Comparison of ENCODE assay signal across 34 cellular contexts in genomic region chr7:70684173-70684572, GRCh38.
"Had no signal": no experiment of that assay in that cellular context is flagged by ENCODE, and none has a peak within 500 bp of the region (broad histone marks: within the 10 kb centered on the region; RNA-seq: fewer than 3 reads in every experiment).

No MANE protein-coding gene starts in this region.

- ATAC-seq: activated CD4-positive, alpha-beta T cell treated with anti-CD3 and anti-CD28 coated beads for 36 hours; activated CD8-positive, alpha-beta memory T cell treated with anti-CD3 and anti-CD28 coated beads, Interleukin-2, amount 10 ng/mL, durations not matched to agents 7 days and 5 days; activated CD8-positive, alpha-beta T cell treated with anti-CD3 and anti-CD28 coated beads, Interleukin-2, amount 10 ng/mL, durations not matched to agents 7 days and 5 days; activated naive CD8-positive, alpha-beta T cell treated with anti-CD3 and anti-CD28 coated beads, Interleukin-2, amount 50 U/mL, for 24 hours; body of pancreas; heart left ventricle; T-helper 17 cell had no signal

- H3K27ac ChIP-seq: adrenal gland, body of pancreas, cardiac muscle cell, colonic mucosa, heart left ventricle, WERI-Rb-1 had no signal

- H3K36me3 Mint-ChIP-seq: activated CD4-positive, alpha-beta memory T cell treated with anti-CD3 and anti-CD28 coated beads for 36 hours; activated CD8-positive, alpha-beta memory T cell treated with anti-CD3 and anti-CD28 coated beads, Interleukin-2, amount 10 ng/mL, durations not matched to agents 7 days and 5 days; activated naive CD4-positive, alpha-beta T cell treated with anti-CD3 and anti-CD28 coated beads, Interleukin-2, amount 50 U/mL, for 24 hours; activated naive CD8-positive, alpha-beta T cell treated with anti-CD3 and anti-CD28 coated beads for 36 hours had no signal

- H3K4me1 ChIP-seq: adrenal gland, body of pancreas, colonic mucosa had no signal

- H3K27me3 Mint-ChIP-seq: activated B cell treated with CpG ODN at 0.5 μM for 24 hours; activated naive CD4-positive, alpha-beta T cell treated with anti-CD3 and anti-CD28 coated beads, Interleukin-2, amount 50 U/mL, for 24 hours; activated naive CD8-positive, alpha-beta T cell treated with anti-CD3 and anti-CD28 coated beads for 36 hours; activated naive CD8-positive, alpha-beta T cell treated with anti-CD3 and anti-CD28 coated beads, Interleukin-2, amount 50 U/mL, for 24 hours; T-helper 17 cell had no signal

- H3K36me3 ChIP-seq: adrenal gland, cardiac muscle cell, colonic mucosa, heart left ventricle, WERI-Rb-1 had no signal

- H3K9me3 Mint-ChIP-seq: activated B cell treated with CpG ODN at 0.5 μM for 24 hours; activated CD4-positive, alpha-beta memory T cell treated with anti-CD3 and anti-CD28 coated beads for 36 hours; activated naive CD4-positive, alpha-beta T cell treated with anti-CD3 and anti-CD28 coated beads for 36 hours; activated naive CD4-positive, alpha-beta T cell treated with anti-CD3 and anti-CD28 coated beads, Interleukin-2, amount 50 U/mL, for 24 hours; activated naive CD8-positive, alpha-beta T cell treated with anti-CD3 and anti-CD28 coated beads for 36 hours; activated naive CD8-positive, alpha-beta T cell treated with anti-CD3 and anti-CD28 coated beads, Interleukin-2, amount 50 U/mL, for 24 hours; activated T-helper 1 cell treated with anti-CD3 and anti-CD28 coated beads, Interleukin-12 subunit alpha, Interleukin-12 subunit beta, Interleukin-2, Interleukin-4 antibody, amounts not matched to agents 30 ng/mL and 10 ng/mL and 1 ng/mL, durations not matched to agents 14 hours and 24 hours and 36 hours; activated T-helper 2 cell treated with anti-CD3 and anti-CD28 coated beads, Interferon-gamma antibody, Interleukin-2, Interleukin-4, amounts not matched to agents 10 μg/mL and 5 μg/mL and 100 μg/mL, durations not matched to agents 14 hours and 24 hours and 36 hours; endodermal cell; T-helper 2 cell treated with Interferon-gamma antibody and Interleukin-4, amounts not matched to agents 5 μg/mL and 100 μg/mL, for 36 hours had no signal

- DNase-seq: activated B cell treated with CpG ODN at 0.5 μM for 24 hours; activated CD4-positive, alpha-beta memory T cell treated with anti-CD3 and anti-CD28 coated beads for 36 hours; activated CD4-positive, alpha-beta T cell treated with anti-CD3 and anti-CD28 coated beads for 36 hours; activated CD4-positive, alpha-beta T cell treated with anti-CD3 and anti-CD28 coated beads, Interleukin-2, amount 10 ng/mL, durations not matched to agents 24 days and 14 days; activated CD4-positive, CD25-positive, alpha-beta regulatory T cell treated with anti-CD3 and anti-CD28 coated beads, Interleukin-2, amount 50 U/mL, for 72 hours; activated CD8-positive, alpha-beta memory T cell treated with anti-CD3 and anti-CD28 coated beads, Interleukin-2, amount 10 ng/mL, durations not matched to agents 7 days and 5 days; activated CD8-positive, alpha-beta memory T cell treated with anti-CD3 and anti-CD28 coated beads, Interleukin-2, amount 50 U/mL, for 4 hours; activated CD8-positive, alpha-beta T cell treated with anti-CD3 and anti-CD28 coated beads, Interleukin-2, amount 10 ng/mL, durations not matched to agents 7 days and 5 days; activated effector memory CD4-positive, alpha-beta T cell treated with anti-CD3 and anti-CD28 coated beads, Interleukin-2, amount 50 U/mL, for 16 hours; activated naive CD4-positive, alpha-beta T cell treated with anti-CD3 and anti-CD28 coated beads for 36 hours; activated naive CD8-positive, alpha-beta T cell treated with anti-CD3 and anti-CD28 coated beads for 36 hours; activated naive CD8-positive, alpha-beta T cell treated with anti-CD3 and anti-CD28 coated beads, Interleukin-2, amount 50 U/mL, for 24 hours; activated T-cell treated with anti-CD3 and anti-CD28 coated beads, Interleukin-2, amount 50 U/mL, for 1 hour; activated T-cell treated with anti-CD3 and anti-CD28 coated beads, Interleukin-2, amount 50 U/mL, for 48 hours; adrenal gland; amygdala; aorta; body of pancreas; central memory CD4-positive, alpha-beta T cell; cerebellar nuclear complex; colonic mucosa; effector memory CD4-positive, alpha-beta T cell; endodermal cell; foreskin fibroblast; heart left ventricle; T-helper 17 cell; T1000; WERI-Rb-1 had no signal

- H3K4me3 Mint-ChIP-seq: activated B cell treated with CpG ODN at 0.5 μM for 24 hours; activated CD4-positive, alpha-beta memory T cell treated with anti-CD3 and anti-CD28 coated beads for 36 hours; activated CD4-positive, alpha-beta T cell treated with anti-CD3 and anti-CD28 coated beads for 36 hours; activated CD4-positive, alpha-beta T cell treated with anti-CD3 and anti-CD28 coated beads, Interleukin-2, amount 10 ng/mL, durations not matched to agents 24 days and 14 days; activated CD8-positive, alpha-beta memory T cell treated with anti-CD3 and anti-CD28 coated beads, Interleukin-2, amount 10 ng/mL, durations not matched to agents 7 days and 5 days; activated CD8-positive, alpha-beta T cell treated with anti-CD3 and anti-CD28 coated beads, Interleukin-2, amount 10 ng/mL, durations not matched to agents 7 days and 5 days; activated naive CD4-positive, alpha-beta T cell treated with anti-CD3 and anti-CD28 coated beads for 36 hours; activated naive CD4-positive, alpha-beta T cell treated with anti-CD3 and anti-CD28 coated beads, Interleukin-2, amount 50 U/mL, for 24 hours; activated naive CD8-positive, alpha-beta T cell treated with anti-CD3 and anti-CD28 coated beads for 36 hours; activated naive CD8-positive, alpha-beta T cell treated with anti-CD3 and anti-CD28 coated beads, Interleukin-2, amount 50 U/mL, for 24 hours; activated T-helper 1 cell treated with anti-CD3 and anti-CD28 coated beads, Interleukin-12 subunit alpha, Interleukin-12 subunit beta, Interleukin-2, Interleukin-4 antibody, amounts not matched to agents 30 ng/mL and 10 ng/mL and 1 ng/mL, durations not matched to agents 14 hours and 24 hours and 36 hours; endodermal cell; T-helper 17 cell; T-helper 2 cell treated with Interferon-gamma antibody and Interleukin-4, amounts not matched to agents 5 μg/mL and 100 μg/mL, for 36 hours had no signal

- H3K4me3 ChIP-seq: adrenal gland, body of pancreas, cardiac muscle cell, colonic mucosa, heart left ventricle had no signal

- H3K27ac Mint-ChIP-seq: activated B cell treated with CpG ODN at 0.5 μM for 24 hours; activated CD4-positive, alpha-beta memory T cell treated with anti-CD3 and anti-CD28 coated beads for 36 hours; activated CD4-positive, alpha-beta T cell treated with anti-CD3 and anti-CD28 coated beads for 36 hours; activated CD4-positive, alpha-beta T cell treated with anti-CD3 and anti-CD28 coated beads, Interleukin-2, amount 10 ng/mL, durations not matched to agents 24 days and 14 days; activated CD8-positive, alpha-beta memory T cell treated with anti-CD3 and anti-CD28 coated beads, Interleukin-2, amount 10 ng/mL, durations not matched to agents 7 days and 5 days; activated CD8-positive, alpha-beta T cell treated with anti-CD3 and anti-CD28 coated beads, Interleukin-2, amount 10 ng/mL, durations not matched to agents 7 days and 5 days; activated naive CD4-positive, alpha-beta T cell treated with anti-CD3 and anti-CD28 coated beads for 36 hours; activated naive CD4-positive, alpha-beta T cell treated with anti-CD3 and anti-CD28 coated beads, Interleukin-2, amount 50 U/mL, for 24 hours; activated naive CD8-positive, alpha-beta T cell treated with anti-CD3 and anti-CD28 coated beads for 36 hours; activated naive CD8-positive, alpha-beta T cell treated with anti-CD3 and anti-CD28 coated beads, Interleukin-2, amount 50 U/mL, for 24 hours; activated T-helper 1 cell treated with anti-CD3 and anti-CD28 coated beads, Interleukin-12 subunit alpha, Interleukin-12 subunit beta, Interleukin-2, Interleukin-4 antibody, amounts not matched to agents 30 ng/mL and 10 ng/mL and 1 ng/mL, durations not matched to agents 14 hours and 24 hours and 36 hours; activated T-helper 2 cell treated with anti-CD3 and anti-CD28 coated beads, Interferon-gamma antibody, Interleukin-2, Interleukin-4, amounts not matched to agents 10 μg/mL and 5 μg/mL and 100 μg/mL, durations not matched to agents 14 hours and 24 hours and 36 hours; endodermal cell; T-helper 17 cell; T-helper 2 cell treated with Interferon-gamma antibody and Interleukin-4, amounts not matched to agents 5 μg/mL and 100 μg/mL, for 36 hours had no signal

- H3K9me3 ChIP-seq: adrenal gland, body of pancreas, colonic mucosa, heart left ventricle had no signal

- H3K27me3 ChIP-seq: adrenal gland, body of pancreas, colonic mucosa, heart left ventricle had no signal

- FAIRE-seq: frontal cortex had no signal
